ENCODE assay signal across 8 cellular contexts in the genomic region with DNA sequence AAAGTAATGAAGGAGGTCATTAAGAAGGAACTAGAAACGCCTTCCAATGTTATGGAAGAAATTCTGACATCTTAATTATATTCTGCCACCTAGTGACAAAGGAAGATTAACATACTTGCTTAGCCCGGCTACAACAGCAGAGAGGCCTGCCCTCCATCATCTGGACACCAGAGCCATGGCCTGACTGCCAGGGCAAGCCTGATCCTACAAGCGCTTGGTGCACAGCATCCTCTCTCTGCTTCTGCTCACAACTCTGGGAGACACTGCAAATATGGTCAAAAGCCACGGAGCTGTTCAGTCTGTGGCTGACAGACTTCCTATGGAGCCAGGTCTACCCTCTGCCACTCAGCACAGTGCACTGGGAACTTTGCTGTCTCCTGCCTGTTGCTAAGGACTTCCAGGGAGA.
DNase-seq lines count a peak whose midpoint lies in the region; ATAC-seq and TF ChIP-seq lines count a peak whose summit lies in the region.

No MANE protein-coding gene starts in this region.

- H3K36me3 Mint-ChIP-seq in natural killer cell treated with Interleukin-12 subunit alpha and Interleukin-12 subunit beta and Interleukin-15 and Interleukin-18, amount 100 ng/mL, for 72 hours, result no peaks in the 10 kb centered on the region

- no peak overlapping the region for H3K27ac Mint-ChIP-seq in natural killer cell treated with Interleukin-12 subunit alpha and Interleukin-12 subunit beta and Interleukin-15 and Interleukin-18, amount 100 ng/mL, for 72 hours

- no peaks in the 10 kb centered on the region for H3K36me3 ChIP-seq in GM06990 (ENCODE audit: control insufficient read depth, insufficient read depth, low read length)

- no peak overlapping the region for H3K4me3 Mint-ChIP-seq in natural killer cell treated with Interleukin-12 subunit alpha and Interleukin-12 subunit beta and Interleukin-15 and Interleukin-18, amount 100 ng/mL, for 72 hours

- H3K27me3 Mint-ChIP-seq in natural killer cell treated with Interleukin-12 subunit alpha and Interleukin-12 subunit beta and Interleukin-15 and Interleukin-18, amount 100 ng/mL, for 72 hours, result peaks cover 0 to 3% of the 10 kb centered on the region in 2 donors

- no peaks in the 10 kb centered on the region for H3K4me1 Mint-ChIP-seq in natural killer cell treated with Interleukin-12 subunit alpha and Interleukin-12 subunit beta and Interleukin-15 and Interleukin-18, amount 100 ng/mL, for 72 hours (ENCODE audit: low read depth in 2 of 2)

- H3K4me3 ChIP-seq in GM06990 (replicated peaks; ENCODE audit: low read depth, low read length) (no peak overlapping the region), WI38 (ENCODE audit: low read depth, low read length) (no peak overlapping the region)

- no peaks in the 10 kb centered on the region for H3K27me3 ChIP-seq in GM06990 (replicated peaks; ENCODE audit: control insufficient read depth, insufficient read depth, low read length)

- no peaks in the 10 kb centered on the region for H3K9me3 Mint-ChIP-seq in natural killer cell treated with Interleukin-12 subunit alpha and Interleukin-12 subunit beta and Interleukin-15 and Interleukin-18, amount 100 ng/mL, for 72 hours

- TF ChIP-seq CTCF in GM06990 (IDR thresholded peaks at IDR 0.05; ENCODE audit: insufficient read depth, low read length, poor library complexity, severe bottlenecking) (peak; percentile 26), WI38 (IDR thresholded peaks at IDR 0.05; ENCODE audit: low read depth, low read length) (peak; percentile 24; the same call in 1 of the 2 replicates)

- DNase-seq in AG08395 (ENCODE audit: low spot score), result peak; percentile 82
- DNase-seq in GM06990 (ENCODE audit: extremely low read depth, insufficient read length), result peak; percentile 15
- peak; percentile 20 to 82 (median 37) for DNase-seq in NCI-H1417 (lab: John Stamatoyannopoulos, UW)
- peak; percentile 86 for DNase-seq in fibroblast of peridontal ligament (ENCODE audit: extremely low read depth)
- no peak for DNase-seq in natural killer cell treated with Interleukin-12 subunit alpha and Interleukin-12 subunit beta and Interleukin-15 and Interleukin-18, amount 100 ng/mL, for 72 hours (ENCODE audit: low spot score)

- ATAC-seq in HG02588 (IDR thresholded peaks at IDR 0.05; ENCODE audit: unreplicated experiment), result peak; percentile 62
- ATAC-seq in natural killer cell treated with Interleukin-12 subunit alpha and Interleukin-12 subunit beta and Interleukin-15 and Interleukin-18, amount 100 ng/mL, for 72 hours, result peak; percentile 46 to 55
- ATAC-seq in HG03025 (IDR thresholded peaks at IDR 0.05; ENCODE audit: low FRiP score, unreplicated experiment), result no peak
